26 cellular contexts compared by ENCODE assay signal in genomic region chr16:2699791-2700600, GRCh38. TPM values are rescaled to one million over a fixed set of nuclear protein-coding genes. Genes with fewer than 3 reads are reported as not detected.
A peak's percentile ranks its signal among the peaks of the same experiment; 100 is the strongest.
DNase-seq lines count a peak whose midpoint lies in the region; ATAC-seq, FAIRE-seq and TF ChIP-seq lines count a peak whose summit lies in the region.
"Had no signal": no experiment of that assay in that cellular context is flagged by ENCODE, and none has a peak within 500 bp of the region (broad histone marks: within the 10 kb centered on the region; RNA-seq: fewer than 3 reads in every experiment).

No MANE protein-coding gene starts in this region.

- H4K8ac ChIP-seq in neuronal stem cell (ENCODE audit: low read depth, low read length): no peak overlapping the region

- H2BK120ac ChIP-seq in neuronal stem cell (ENCODE audit: low read depth, low read length): no peak overlapping the region

- H3K4ac ChIP-seq in neuronal stem cell (ENCODE audit: low read length): no peak overlapping the region

- SMC1A ChIA-PET in GM12878 (lab: Charles Lee; ENCODE audit: uncharacterized antibody, unreplicated experiment): no interaction called here

- H3K79me2 ChIP-seq in GM12878 (ENCODE audit: control insufficient read depth, insufficient read depth, low read length): no peaks in the 10 kb centered on the region

- no peak overlapping the region for H3K23ac ChIP-seq in neuronal stem cell (ENCODE audit: low read depth, low read length, poor library complexity)

- TF ChIP-seq EP300 in GM12878 (IDR thresholded peaks at IDR 0.05; ENCODE audit: borderline replicate concordance in 1 of 2, control insufficient read depth in 1 of 2, low read depth in 2 of 2, low read length in 2 of 2): no peak

- H3K27ac ChIP-seq in right atrium auricular region: no peak overlapping the region
- no peak overlapping the region for H3K27ac ChIP-seq in GM12878 (ENCODE audit: control insufficient read depth, insufficient read depth)
- no peak overlapping the region for H3K27ac ChIP-seq in neuronal stem cell (replicated peaks; ENCODE audit: low read length)
- H3K27ac ChIP-seq: 22Rv1, GM23248 had no signal

- H2AFZ ChIP-seq in GM12878 (ENCODE audit: control insufficient read depth, low read depth, low read length) (no peak overlapping the region), neuronal stem cell (ENCODE audit: low read length) (no peak overlapping the region)
- H2AFZ ChIP-seq: GM23248 had no signal

- peak; percentile 30 for TF ChIP-seq POLR2A in GM12878 (IDR thresholded peaks at IDR 0.05; ENCODE audit: low read depth, low read length)

- no peak overlapping the region for H2BK15ac ChIP-seq in neuronal stem cell (ENCODE audit: low read length)

- H3K9me3 ChIP-seq in right atrium auricular region (no peaks in the 10 kb centered on the region), GM12878 (replicated peaks; ENCODE audit: control insufficient read depth, insufficient read depth, low read length) (no peaks in the 10 kb centered on the region), neuronal stem cell (replicated peaks in 1 of 2; ENCODE audit: control insufficient read depth in 2 of 2, insufficient read depth in 1 of 2, low read depth in 1 of 2, low read length in 2 of 2) (no peaks in the 10 kb centered on the region)
- H3K9me3 ChIP-seq: BE2C had no signal

- TF ChIP-seq CTCF in right atrium auricular region (IDR thresholded peaks at IDR 0.05) (no peak), GM12878 (IDR thresholded peaks at IDR 0.05 in 2 of 3, conservative IDR thresholded peaks at IDR 0.05 in 1 of 3; ENCODE audit: control insufficient read depth in 2 of 3, extremely low read depth in 1 of 3, insufficient read depth in 1 of 3, low read depth in 3 of 3, low read length in 3 of 3) (no peak)

- H2AK5ac ChIP-seq in neuronal stem cell (ENCODE audit: low read depth, low read length): no peak overlapping the region

- peaks cover 13% of the 10 kb centered on the region for H3K79me1 ChIP-seq in neuronal stem cell (ENCODE audit: low read depth, low read length)

- POLR2A ChIA-PET in GM12878 (lab: Charles Lee): no interaction called here

- H3K4me3 ChIP-seq in right atrium auricular region (no peak overlapping the region), GM12878 (no peak overlapping the region), neuronal stem cell (ENCODE audit: low read length in 2 of 2) (no peak overlapping the region)
- H3K4me3 ChIP-seq: GM23248 had no signal

- in situ Hi-C loops in GM12878 (cut with MboI): no loop called here

- H2BK5ac ChIP-seq in neuronal stem cell (ENCODE audit: low read length): peak overlapping the region; percentile 39

- H3K27me3 ChIP-seq in right atrium auricular region: no peaks in the 10 kb centered on the region
- no peaks in the 10 kb centered on the region for H3K27me3 ChIP-seq in GM12878 (replicated peaks in 1 of 2; ENCODE audit: control insufficient read depth in 2 of 2, insufficient read depth in 2 of 2, low read length in 1 of 2)
- H3K27me3 ChIP-seq in neuronal stem cell (ENCODE audit: control insufficient read depth in 3 of 3, insufficient read depth in 3 of 3, low read depth in 1 of 3, low read length in 3 of 3): no peaks in the 10 kb centered on the region
- H3K27me3 ChIP-seq: BE2C had no signal

- CTCF ChIA-PET in GM12878 (lab: Yijun Ruan, JAX): no interaction called here

- H3K4me2 ChIP-seq in GM12878 (ENCODE audit: control insufficient read depth, insufficient read depth): no peak overlapping the region
- H3K4me2 ChIP-seq in neuronal stem cell (ENCODE audit: insufficient read depth, low read length, poor library complexity, severe bottlenecking): no peak overlapping the region

- no peak for FAIRE-seq in GM12878 (lab: Jason Lieb, UNC)
- FAIRE-seq: D721Med, HepG2 had no signal

- no peak overlapping the region for H3K9ac ChIP-seq in GM12878 (ENCODE audit: control insufficient read depth, insufficient read depth, low read length)
- H3K9ac ChIP-seq in neuronal stem cell (ENCODE audit: low read depth, low read length, poor library complexity): no peak overlapping the region
- H3K9ac ChIP-seq: GM23248 had no signal

- no peak overlapping the region for H2BK12ac ChIP-seq in neuronal stem cell (ENCODE audit: low read length)

- no peak overlapping the region for H4K91ac ChIP-seq in neuronal stem cell (ENCODE audit: low read depth, low read length, poor library complexity)

- RAD21 ChIA-PET in GM12878 (lab: Charles Lee; ENCODE audit: unreplicated experiment): no interaction called here

- no peak for ATAC-seq in Right ventricle myocardium inferior
- no peak for ATAC-seq in GM12878
- no peak for ATAC-seq in HG03108 (IDR thresholded peaks at IDR 0.05; ENCODE audit: unreplicated experiment)
- ATAC-seq: HepG2, PC-3 had no signal

- DNase-seq in Right ventricle myocardium inferior (ENCODE audit: missing footprints) (peak; percentile 45), right atrium auricular region (ENCODE audit: low spot score) (no peak), GM12878 (ENCODE audit: low read depth, low spot score) (no peak), neuronal stem cell (ENCODE audit: low spot score) (no peak), NCI-H2171 treated with DMSO at 0.1 percent for 48 hours (lab: John Stamatoyannopoulos, UW) (no peak), AG20443 (ENCODE audit: low spot score) (no peak)
- DNase-seq: BE2C; CD4-positive, CD25-positive, alpha-beta regulatory T cell; GM23248; HCEC 1CT; Kasumi-1; NCI-H1092 treated with DMSO at 0.1 percent for 48 hours; NCI-H1436; NCI-H187; NCI-H2081 treated with DMSO at 0.1 percent for 48 hours; NCI-H2171; NCI-H345; NCI-H524; NCI-H748 treated with DMSO at 0.1 percent for 48 hours; PC-3; SHP77 had no signal

- H3K14ac ChIP-seq in neuronal stem cell (ENCODE audit: low read length): peak overlapping the region; percentile 21

- no TSS peak for BruUV-seq in GM12878 (replicated peaks; lab: Mats Ljungman, UMichigan)

- no peaks in the 10 kb centered on the region for H4K20me1 ChIP-seq in GM12878 (ENCODE audit: control insufficient read depth, insufficient read depth)

- H3K18ac ChIP-seq in neuronal stem cell (ENCODE audit: low read length): no peak overlapping the region

- H3K4me1 ChIP-seq in right atrium auricular region (peaks cover 0 to 14% of the 10 kb centered on the region in 2 donors), GM12878 (ENCODE audit: control insufficient read depth, insufficient read depth, low read length) (no peaks in the 10 kb centered on the region), neuronal stem cell (ENCODE audit: control insufficient read depth in 2 of 2, insufficient read depth in 1 of 2, low read depth in 1 of 2, low read length in 2 of 2) (peaks cover 0 to 2% of the 10 kb centered on the region in 2 donors)
- H3K4me1 ChIP-seq: BE2C had no signal

- TF ChIP-seq RAD21 in GM12878 (IDR thresholded peaks at IDR 0.05; ENCODE audit: insufficient read depth, low read depth, low read length): no peak

- intact Hi-C loops in Right ventricle myocardium inferior (cut with DNase I): loop anchor here (10.0 kb wide), 1 partner anchor 165 kb away; no protein-coding TSS in a partner anchor
- intact Hi-C loops in GM12878 (cut with micrococcal nuclease; ENCODE audit: unreplicated experiment): no loop called here

- 91% methylated on average over 28 of the region's 28 CpGs for WGBS in GM12878 (ENCODE audit: insufficient coverage, insufficient replicate concordance, low lambda C conversion rate, missing lambda C conversion rate)
- no CpG with 5 or more reads among the region's 28 CpGs for WGBS in neuronal stem cell (ENCODE audit: extremely low coverage in 2 of 2, insufficient read length in 2 of 2, insufficient replicate concordance in 1 of 2), 2 donors

- peaks cover 70% of the 10 kb centered on the region for H3K36me3 ChIP-seq in right atrium auricular region
- peaks cover 16 to 47% of the 10 kb centered on the region in 2 experiments for H3K36me3 ChIP-seq in GM12878 (ENCODE audit: control insufficient read depth in 2 of 2, insufficient read depth in 2 of 2, low read length in 1 of 2)
- peaks cover 28 to 68% of the 10 kb centered on the region in 2 donors for H3K36me3 ChIP-seq in neuronal stem cell (replicated peaks in 1 of 2; ENCODE audit: control insufficient read depth in 2 of 2, insufficient read depth in 2 of 2, low read length in 2 of 2)

RNA-seq across cellular contexts. Expression of gene KCTD5, which starts 17.7 kb away (rescaled TPM):
- total RNA-seq in Right ventricle myocardium inferior (10.5 TPM), right atrium auricular region (10 to 100 TPM; 12.5 to 15.6 TPM), GM12878 (2014; rRNA removed) (36.1 and 40.9 TPM in 2 replicates), GM12878 (2014; rRNA removed; fragmentation: Illumina TruSeq; extraction: Trizol) (24.1 and 24.2 TPM in 2 replicates), GM12878 (2021) (36.1 and 36.5 TPM in 2 replicates)
- total RNA-seq in GM12878 (2013; cell fraction: nucleolus; rRNA removed): 17.9 and 27.0 TPM in 2 replicates
- 16.7 TPM for polyA plus RNA-seq in GM12878 (2011; ENCODE audit: low read depth)
- polyA plus RNA-seq in GM12878 (2011; rRNA removed) (42.4 and 50.2 TPM in 2 replicates), GM12878 (2014; fragmentation: Illumina TruSeq; extraction: Trizol) (18.1 and 24.7 TPM in 2 replicates), GM12878 (2014; fragmentation: Nextera tagmentation; extraction: Ambion mirVana) (1 to 10 TPM in 1 of 2 experiments, under 1 TPM in 1; 0.58 to 3.0 TPM), GM12878 (2014; rRNA removed) (56.4 and 57.9 TPM in 2 replicates), GM12878 (2016; fragmentation: Nextera tagmentation; extraction: Ambion mirVana) (10 to 100 TPM; 38.1 to 42.3 TPM)
- polyA plus RNA-seq in GM12878 (2011; cell fraction: cytosol; rRNA removed): 62.7 and 95.3 TPM in 2 replicates
- polyA plus RNA-seq in GM12878 (2011; cell fraction: nucleus; rRNA removed): 42.2 and 48.1 TPM in 2 replicates
- polyA plus RNA-seq in GM12878 (2012): 23.3 and 35.2 TPM in 2 replicates
- polyA minus RNA-seq in GM12878 (2011; rRNA and poly(A)+ RNA removed): 34.3 and 36.0 TPM in 2 replicates
- polyA minus RNA-seq in GM12878 (2011; cell fraction: cytosol; rRNA and poly(A)+ RNA removed): 13.5 and 17.0 TPM in 2 replicates
- 39.0 and 51.4 TPM in 2 replicates for polyA minus RNA-seq in GM12878 (2011; cell fraction: nucleus; rRNA and poly(A)+ RNA removed)
- 26.1 TPM for polyA plus RNA-seq in neuronal stem cell (2013, experiment 1 of 2)
- 27.0 TPM for polyA plus RNA-seq in neuronal stem cell (2013, experiment 2 of 2)

RNA-seq across cellular contexts. Expression of gene PRSS27, which starts 20.0 kb away (rescaled TPM):
- total RNA-seq in Right ventricle myocardium inferior: 0.30 TPM
- total RNA-seq in right atrium auricular region: under 1 TPM in 1 of 2 donors, not detected in 1; 0.51 TPM
- 3.9 and 4.2 TPM in 2 replicates for total RNA-seq in GM12878 (2013; cell fraction: nucleolus; rRNA removed)
- total RNA-seq in GM12878 (2014; rRNA removed): 0.71 and 1.4 TPM in 2 replicates
- total RNA-seq in GM12878 (2014; rRNA removed; fragmentation: Illumina TruSeq; extraction: Trizol): 0.27 and 0.37 TPM in 2 replicates
- total RNA-seq in GM12878 (2021): 0.97 and 1.8 TPM in 2 replicates
- polyA plus RNA-seq in GM12878 (2011; ENCODE audit: low read depth): 0.58 TPM
- 0.49 and 0.65 TPM in 2 replicates for polyA plus RNA-seq in GM12878 (2011; rRNA removed)
- 1.5 and 2.6 TPM in 2 replicates for polyA plus RNA-seq in GM12878 (2011; cell fraction: cytosol; rRNA removed)
- 4.2 and 4.3 TPM in 2 replicates for polyA plus RNA-seq in GM12878 (2011; cell fraction: nucleus; rRNA removed)
- 0.90 and 1.6 TPM in 2 replicates for polyA plus RNA-seq in GM12878 (2012)
- 0.18 TPM in 1 of 2 replicates, not detected in the other for polyA plus RNA-seq in GM12878 (2014; fragmentation: Illumina TruSeq; extraction: Trizol)
- polyA plus RNA-seq in GM12878 (2014; fragmentation: Nextera tagmentation; extraction: Ambion mirVana): not detected
- polyA plus RNA-seq in GM12878 (2014; rRNA removed): 0.86 and 1.8 TPM in 2 replicates
- polyA plus RNA-seq in GM12878 (2016; fragmentation: Nextera tagmentation; extraction: Ambion mirVana): under 1 TPM; 0.21 to 0.36 TPM
- polyA minus RNA-seq in GM12878 (2011; rRNA and poly(A)+ RNA removed): 0.37 and 1.6 TPM in 2 replicates
- 0.83 and 1.5 TPM in 2 replicates for polyA minus RNA-seq in GM12878 (2011; cell fraction: cytosol; rRNA and poly(A)+ RNA removed)
- 0.60 and 1.1 TPM in 2 replicates for polyA minus RNA-seq in GM12878 (2011; cell fraction: nucleus; rRNA and poly(A)+ RNA removed)
- polyA plus RNA-seq in neuronal stem cell (2013, experiment 1 of 2): 3.6 TPM
- polyA plus RNA-seq in neuronal stem cell (2013, experiment 2 of 2): 3.8 TPM
- total RNA-seq: HT1080 had no signal

RNA-seq across cellular contexts. Expression of gene SRRM2, which starts 52.4 kb away (rescaled TPM):
- total RNA-seq in Right ventricle myocardium inferior (239 TPM), right atrium auricular region (100 to 1,000 TPM; 118 to 174 TPM), GM12878 (2014; rRNA removed) (45.0 and 58.5 TPM in 2 replicates), GM12878 (2014; rRNA removed; fragmentation: Illumina TruSeq; extraction: Trizol) (66.4 and 68.1 TPM in 2 replicates), GM12878 (2021) (420 and 483 TPM in 2 replicates)
- 433 and 461 TPM in 2 replicates for total RNA-seq in GM12878 (2013; cell fraction: nucleolus; rRNA removed)
- 162 TPM for polyA plus RNA-seq in GM12878 (2011; ENCODE audit: low read depth)
- polyA plus RNA-seq in GM12878 (2011; rRNA removed) (96.5 and 129 TPM in 2 replicates), GM12878 (2014; fragmentation: Illumina TruSeq; extraction: Trizol) (402 and 463 TPM in 2 replicates), GM12878 (2014; fragmentation: Nextera tagmentation; extraction: Ambion mirVana) (10 to 100 TPM; 30.1 to 73.0 TPM), GM12878 (2014; rRNA removed) (502 and 661 TPM in 2 replicates), GM12878 (2016; fragmentation: Nextera tagmentation; extraction: Ambion mirVana) (100 to 1,000 TPM; 262 to 266 TPM)
- polyA plus RNA-seq in GM12878 (2011; cell fraction: cytosol; rRNA removed): 199 and 209 TPM in 2 replicates
- 2,282 and 3,207 TPM in 2 replicates for polyA plus RNA-seq in GM12878 (2011; cell fraction: nucleus; rRNA removed)
- 479 and 774 TPM in 2 replicates for polyA plus RNA-seq in GM12878 (2012)
- polyA minus RNA-seq in GM12878 (2011; rRNA and poly(A)+ RNA removed): 68.3 and 115 TPM in 2 replicates
- 104 and 110 TPM in 2 replicates for polyA minus RNA-seq in GM12878 (2011; cell fraction: cytosol; rRNA and poly(A)+ RNA removed)
- polyA minus RNA-seq in GM12878 (2011; cell fraction: nucleus; rRNA and poly(A)+ RNA removed): 146 and 241 TPM in 2 replicates
- 516 TPM for polyA plus RNA-seq in neuronal stem cell (2013, experiment 1 of 2)
- 512 TPM for polyA plus RNA-seq in neuronal stem cell (2013, experiment 2 of 2)
